ENCODE assay signal across 1 cellular context in the genomic region with DNA sequence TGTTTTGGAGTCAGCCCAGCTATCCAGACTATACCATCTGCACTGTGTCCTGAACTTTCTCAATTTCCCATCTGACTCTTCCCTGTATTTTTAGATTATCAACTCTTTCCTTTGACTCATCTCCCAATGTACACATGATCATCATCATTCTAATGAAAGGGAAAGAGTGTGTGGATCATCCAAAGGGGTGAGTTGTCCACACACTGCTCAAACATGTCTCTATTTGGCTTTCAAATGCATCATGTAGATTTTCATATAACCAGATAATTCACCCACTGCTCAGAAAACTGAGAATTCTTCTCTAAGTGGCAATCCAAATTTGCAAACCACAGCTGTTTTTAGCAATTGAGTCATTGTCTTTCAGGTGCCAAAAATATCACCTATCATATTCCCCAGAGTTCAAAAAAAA.
TF ChIP-seq lines count a peak whose summit lies in the region.

No MANE protein-coding gene starts in this region.

TF ChIP-seq in GM12878, 131 proteins besides CTCF, POLR2A, EP300 and RAD21:
- TF ChIP-seq ZNF24 (IDR thresholded peaks at IDR 0.05) (no peak), SMC3 (IDR thresholded peaks at IDR 0.05; ENCODE audit: borderline replicate concordance, low read length) (no peak), TARDBP (IDR thresholded peaks at IDR 0.05; ENCODE audit: borderline replicate concordance) (no peak), TCF12 (IDR thresholded peaks at IDR 0.05; ENCODE audit: low read depth, low read length) (no peak), MEF2B (IDR thresholded peaks at IDR 0.05; ENCODE audit: partially characterized antibody, poor library complexity, severe bottlenecking) (peak; percentile 45), NRF1 (conservative IDR thresholded peaks at IDR 0.05; ENCODE audit: low read depth, low read length) (no peak), MEF2A (IDR thresholded peaks at IDR 0.05; ENCODE audit: insufficient read depth, low read depth, low read length) (peak; percentile 91), FOS (IDR thresholded peaks at IDR 0.05; ENCODE audit: borderline replicate concordance, extremely low read depth, insufficient read length) (no peak), RUNX3 (IDR thresholded peaks at IDR 0.05; ENCODE audit: low read length) (peak; percentile 73), ZNF274 (IDR thresholded peaks at IDR 0.05; ENCODE audit: insufficient read depth, insufficient read length) (no peak)
- TF ChIP-seq, protein P1, sequence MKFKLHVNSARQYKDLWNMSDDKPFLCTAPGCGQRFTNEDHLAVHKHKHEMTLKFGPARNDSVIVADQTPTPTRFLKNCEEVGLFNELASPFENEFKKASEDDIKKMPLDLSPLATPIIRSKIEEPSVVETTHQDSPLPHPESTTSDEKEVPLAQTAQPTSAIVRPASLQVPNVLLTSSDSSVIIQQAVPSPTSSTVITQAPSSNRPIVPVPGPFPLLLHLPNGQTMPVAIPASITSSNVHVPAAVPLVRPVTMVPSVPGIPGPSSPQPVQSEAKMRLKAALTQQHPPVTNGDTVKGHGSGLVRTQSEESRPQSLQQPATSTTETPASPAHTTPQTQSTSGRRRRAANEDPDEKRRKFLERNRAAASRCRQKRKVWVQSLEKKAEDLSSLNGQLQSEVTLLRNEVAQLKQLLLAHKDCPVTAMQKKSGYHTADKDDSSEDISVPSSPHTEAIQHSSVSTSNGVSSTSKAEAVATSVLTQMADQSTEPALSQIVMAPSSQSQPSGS (IDR thresholded peaks at IDR 0.05; ENCODE audit: low read length), result peak; percentile 64; the same call in 1 of the 2 replicates
